In genomic region chr9:3868012-3868411, GRCh38 we compare ENCODE assay signal across 11 cellular contexts.
A peak's percentile ranks its signal among the peaks of the same experiment; 100 is the strongest.
DNase-seq lines count a peak whose midpoint lies in the region; ATAC-seq and TF ChIP-seq lines count a peak whose summit lies in the region.
"Had no signal": no experiment of that assay in that cellular context is flagged by ENCODE, and none has a peak within 500 bp of the region (broad histone marks: within the 10 kb centered on the region; RNA-seq: fewer than 3 reads in every experiment).

No MANE protein-coding gene starts in this region.

- CTCF ChIA-PET in GM10248 (lab: Yijun Ruan, JAX), result no interaction called here

- TF ChIP-seq CTCF in GM10248 (IDR thresholded peaks at IDR 0.05; ENCODE audit: control extremely low read depth, extremely low read depth, low read depth, missing control alignments), result no peak

- POLR2A ChIA-PET in GM10248 (lab: Yijun Ruan, JAX), result no interaction called here

- peak; percentile 85 for ATAC-seq in GM21825 (IDR thresholded peaks at IDR 0.05; ENCODE audit: unreplicated experiment)
- ATAC-seq in HG03520 (IDR thresholded peaks at IDR 0.05; ENCODE audit: unreplicated experiment), result peak; percentile 86

- DNase-seq in stimulated activated CD4-positive, alpha-beta T cell treated with anti-CD3 and anti-CD28 coated beads, Interleukin-1b, Interleukin-23, amount 100 ng/mL, for 48 hours, result peak; percentile 26
- DNase-seq in stimulated activated CD4-positive, alpha-beta T cell treated with anti-CD3 and anti-CD28 coated beads, Interleukin-4, amount 100 ng/mL, for 24 hours, result no peak
- no peak for DNase-seq in NCI-H1436 treated with DMSO at 0.1 percent for 48 hours (lab: John Stamatoyannopoulos, UW)
- DNase-seq in GM10248 (ENCODE audit: extremely low spot score), result no peak
- no peak for DNase-seq in NCI-H1694 treated with DMSO at 0.1 percent for 48 hours (lab: John Stamatoyannopoulos, UW)
- no peak for DNase-seq in NCI-H524 treated with DMSO at 0.1 percent for 48 hours (lab: John Stamatoyannopoulos, UW)
- DNase-seq: BE2C, EL, trophoblast cell had no signal
